In genomic region chrX:18542897-18543296, GRCh38 we compare ENCODE assay signal across 26 cellular contexts.
"Had no signal": no experiment of that assay in that cellular context is flagged by ENCODE, and none has a peak within 500 bp of the region (broad histone marks: within the 10 kb centered on the region; RNA-seq: fewer than 3 reads in every experiment).

No MANE protein-coding gene starts in this region.

- H3K4me1 ChIP-seq: gastrocnemius medialis, left ventricle myocardium inferior, lower lobe of right lung, sigmoid colon, stomach, tibial nerve, upper lobe of left lung had no signal

- H3K27me3 ChIP-seq: gastrocnemius medialis, hepatocyte, sigmoid colon, stomach, tibial nerve, upper lobe of left lung had no signal

- H3K36me3 ChIP-seq: gastrocnemius medialis, left ventricle myocardium inferior, lower lobe of right lung, ovary, sigmoid colon, stomach, tibial nerve, upper lobe of left lung had no signal

- H3K27ac ChIP-seq: epithelial cell of prostate, gastrocnemius medialis, hepatocyte, left ventricle myocardium inferior, lower lobe of right lung, ovary, sigmoid colon, stomach, tibial nerve, upper lobe of left lung had no signal

- H3K9me3 ChIP-seq: gastrocnemius medialis, left ventricle myocardium inferior, lower lobe of right lung, ovary, sigmoid colon, stomach, tibial nerve, upper lobe of left lung had no signal

- H3K4me3 ChIP-seq: gastrocnemius medialis, hepatocyte, left ventricle myocardium inferior, lower lobe of right lung, ovary, sigmoid colon, stomach, tibial nerve, upper lobe of left lung had no signal

- DNase-seq: effector CD8-positive, alpha-beta T cell; endodermal cell; foreskin fibroblast; gastrocnemius medialis; head of caudate nucleus; left colon; left ventricle myocardium inferior; lower lobe of right lung; naive thymus-derived CD8-positive, alpha-beta T cell; nephron progenitor cell; occipital lobe; ovary; posterior cingulate gyrus; retina; sigmoid colon; stimulated activated CD4-positive, alpha-beta T cell treated with anti-CD3 and anti-CD28 coated beads, Interleukin-2, amount 100 ng/mL, for 24 hours; stimulated activated CD4-positive, alpha-beta T cell treated with anti-CD3 and anti-CD28 coated beads, Interleukin-4, amount 100 ng/mL, for 24 hours; stimulated activated naive CD4-positive, alpha-beta T cell treated with Interleukin-2 at 50 U/mL for 16 hours; stomach; upper lobe of left lung had no signal

- H3K4me3 Mint-ChIP-seq: dendritic cell treated with granulocyte-macrophage colony-stimulating factor and Interleukin-4, amounts not matched to agents 40 ng/mL and 50 ng/mL, for 4 days; endodermal cell; naive thymus-derived CD8-positive, alpha-beta T cell; nephron progenitor cell; stimulated activated effector memory CD8-positive, alpha-beta T cell treated with anti-CD3 and anti-CD28 coated beads, Interleukin-12 subunit alpha, Interleukin-12 subunit beta, amount 100 ng/mL, for 72 hours had no signal

- H3K27me3 Mint-ChIP-seq: dendritic cell treated with granulocyte-macrophage colony-stimulating factor and Interleukin-4, amounts not matched to agents 40 ng/mL and 50 ng/mL, for 4 days; naive thymus-derived CD8-positive, alpha-beta T cell had no signal

- H3K4me1 Mint-ChIP-seq: nephron progenitor cell had no signal

- ATAC-seq: esophagus mucosa; gastrocnemius medialis; lower lobe of right lung; naive thymus-derived CD8-positive, alpha-beta T cell; stimulated activated effector memory CD8-positive, alpha-beta T cell treated with anti-CD3 and anti-CD28 coated beads, Interleukin-12 subunit alpha, Interleukin-12 subunit beta, amount 100 ng/mL, for 72 hours had no signal

- H3K36me3 Mint-ChIP-seq: stimulated activated effector memory CD8-positive, alpha-beta T cell treated with anti-CD3 and anti-CD28 coated beads, Interleukin-12 subunit alpha, Interleukin-12 subunit beta, amount 100 ng/mL, for 72 hours had no signal

- H3K27ac Mint-ChIP-seq: dendritic cell treated with granulocyte-macrophage colony-stimulating factor and Interleukin-4, amounts not matched to agents 40 ng/mL and 50 ng/mL, for 4 days; endodermal cell; naive thymus-derived CD8-positive, alpha-beta T cell; nephron progenitor cell; stimulated activated effector memory CD8-positive, alpha-beta T cell treated with anti-CD3 and anti-CD28 coated beads, Interleukin-12 subunit alpha, Interleukin-12 subunit beta, amount 100 ng/mL, for 72 hours had no signal
